ENCODE assay signal across 15 cellular contexts in genomic region chr19:53999694-54000093, GRCh38. TPM values are rescaled to one million over a fixed set of nuclear protein-coding genes. Genes with fewer than 3 reads are reported as not detected.
A peak's percentile ranks its signal among the peaks of the same experiment; 100 is the strongest.
DNase-seq lines count a peak whose midpoint lies in the region; ATAC-seq and TF ChIP-seq lines count a peak whose summit lies in the region.
"Had no signal": no experiment of that assay in that cellular context is flagged by ENCODE, and none has a peak within 500 bp of the region (broad histone marks: within the 10 kb centered on the region; RNA-seq: fewer than 3 reads in every experiment).

No MANE protein-coding gene starts in this region.

- in situ Hi-C loops in Panc1 (cut with HindIII; ENCODE audit: low pct_unique_long_range_greater_than_20kb, low sequenced_read_pairs): no loop called here

- H3K9ac ChIP-seq in neuronal stem cell (ENCODE audit: low read depth, low read length, poor library complexity): no peak overlapping the region

- ATAC-seq in Panc1 (no peak), HG02798 (IDR thresholded peaks at IDR 0.05; ENCODE audit: poor library complexity, unreplicated experiment) (no peak)

- no peak overlapping the region for H2AK5ac ChIP-seq in neuronal stem cell (ENCODE audit: low read depth, low read length)

- H3K27me3 ChIP-seq in Panc1 (ENCODE audit: control insufficient read depth, insufficient read depth, low read length) (no peaks in the 10 kb centered on the region), neuronal stem cell (ENCODE audit: control insufficient read depth in 3 of 3, insufficient read depth in 3 of 3, low read depth in 1 of 3, low read length in 3 of 3) (peaks cover 0 to 2% (median 0%) of the 10 kb centered on the region in 3 experiments), esophagus muscularis mucosa (peaks cover 0 to 94% (median 7%) of the 10 kb centered on the region in 4 donors)

- H3K36me3 ChIP-seq in Panc1 (ENCODE audit: control insufficient read depth, insufficient read depth, low read length): no peaks in the 10 kb centered on the region
- H3K36me3 ChIP-seq in neuronal stem cell (replicated peaks in 1 of 2; ENCODE audit: control insufficient read depth in 2 of 2, insufficient read depth in 2 of 2, low read length in 2 of 2): no peaks in the 10 kb centered on the region
- H3K36me3 ChIP-seq in esophagus muscularis mucosa: no peaks in the 10 kb centered on the region

- CTCF ChIA-PET in Panc1 (lab: Charles Lee): no interaction called here

- TF ChIP-seq EP300 in esophagus muscularis mucosa (IDR thresholded peaks at IDR 0.05): no peak

- no peak overlapping the region for H2BK12ac ChIP-seq in neuronal stem cell (ENCODE audit: low read length)

- no peak overlapping the region for H2BK120ac ChIP-seq in neuronal stem cell (ENCODE audit: low read depth, low read length)

- peak overlapping the region; percentile 94 for H3K27ac ChIP-seq in Panc1 (ENCODE audit: low read length)
- no peak overlapping the region for H3K27ac ChIP-seq in neuronal stem cell (replicated peaks; ENCODE audit: low read length)
- H3K27ac ChIP-seq in esophagus muscularis mucosa (replicated peaks in 1 of 4): no peak overlapping the region

- H3K23ac ChIP-seq in neuronal stem cell (ENCODE audit: low read depth, low read length, poor library complexity): no peak overlapping the region

- H2AFZ ChIP-seq in neuronal stem cell (ENCODE audit: low read length): no peak overlapping the region

- H4K8ac ChIP-seq in neuronal stem cell (ENCODE audit: low read depth, low read length): no peak overlapping the region

- no peak overlapping the region for H3K4ac ChIP-seq in neuronal stem cell (ENCODE audit: low read length)

- no peak for TF ChIP-seq CTCF in Panc1 (IDR thresholded peaks at IDR 0.05)
- no peak for TF ChIP-seq CTCF in esophagus muscularis mucosa (IDR thresholded peaks at IDR 0.05)

- no peak overlapping the region for H3K4me2 ChIP-seq in neuronal stem cell (ENCODE audit: insufficient read depth, low read length, poor library complexity, severe bottlenecking)

- intact Hi-C loops in Panc1 (cut with micrococcal nuclease; ENCODE audit: unreplicated experiment): no loop called here
- intact Hi-C loops in esophagus muscularis mucosa (cut with DNase I): no loop called here

- peak overlapping the region; percentile 45 for H2BK15ac ChIP-seq in neuronal stem cell (ENCODE audit: low read length)

- WGBS in neuronal stem cell (ENCODE audit: extremely low coverage in 2 of 2, insufficient read length in 2 of 2, insufficient replicate concordance in 1 of 2), 2 donors: no CpG with 5 or more reads among the region's 5 CpGs
- WGBS in esophagus muscularis mucosa: 82% methylated on average over 3 of the region's 5 CpGs

- POLR2A ChIA-PET in Panc1 (lab: Charles Lee): no interaction called here

- DNase-seq in Panc1 (ENCODE audit: low read depth, low spot score) (no peak), epidermal melanocyte (ENCODE audit: insufficient read length, low spot score) (peak; percentile 1), neuronal stem cell (ENCODE audit: low spot score) (no peak), KG1 (lab: John Stamatoyannopoulos, UW) (no peak), esophagus muscularis mucosa (ENCODE audit: extremely low spot score) (no peak)
- DNase-seq: C1 segment of cervical spinal cord; CD4-positive, alpha-beta memory T cell; COR-L47; DMS153; DND-41; GOT3; H7; HCEC 1CT had no signal

- H3K9me3 ChIP-seq in Panc1 (ENCODE audit: control insufficient read depth, insufficient read depth, low read depth, low read length) (no peaks in the 10 kb centered on the region), neuronal stem cell (replicated peaks in 1 of 2; ENCODE audit: control insufficient read depth in 2 of 2, insufficient read depth in 1 of 2, low read depth in 1 of 2, low read length in 2 of 2) (peaks cover 0 to 5% of the 10 kb centered on the region in 2 donors), esophagus muscularis mucosa (no peaks in the 10 kb centered on the region)

- no peak overlapping the region for H3K18ac ChIP-seq in neuronal stem cell (ENCODE audit: low read length)

- H4K91ac ChIP-seq in neuronal stem cell (ENCODE audit: low read depth, low read length, poor library complexity): no peak overlapping the region

- no peaks in the 10 kb centered on the region for H3K79me1 ChIP-seq in neuronal stem cell (ENCODE audit: low read depth, low read length)

- H3K4me3 ChIP-seq in Panc1 (ENCODE audit: low read depth in 2 of 2, low read length in 2 of 2) (no peak overlapping the region), neuronal stem cell (ENCODE audit: low read length in 2 of 2) (no peak overlapping the region), esophagus muscularis mucosa (no peak overlapping the region)

- TF ChIP-seq POLR2A in esophagus muscularis mucosa (IDR thresholded peaks at IDR 0.05; ENCODE audit: low read depth): no peak

- BruUV-seq in Panc1 (replicated peaks; lab: Mats Ljungman, UMichigan): no TSS peak

- no peak overlapping the region for H2BK5ac ChIP-seq in neuronal stem cell (ENCODE audit: low read length)

- peaks cover 46% of the 10 kb centered on the region for H3K4me1 ChIP-seq in Panc1 (ENCODE audit: control insufficient read depth, insufficient read depth, low read length)
- peaks cover 0 to 19% of the 10 kb centered on the region in 2 donors for H3K4me1 ChIP-seq in neuronal stem cell (ENCODE audit: control insufficient read depth in 2 of 2, insufficient read depth in 1 of 2, low read depth in 1 of 2, low read length in 2 of 2)
- H3K4me1 ChIP-seq in esophagus muscularis mucosa: no peaks in the 10 kb centered on the region

- H3K14ac ChIP-seq in neuronal stem cell (ENCODE audit: low read length): peak overlapping the region; percentile 47

RNA-seq across cellular contexts. Expression of gene CACNG6, which starts 8.3 kb away (rescaled TPM):
- total RNA-seq in Panc1 (2021; ENCODE audit: unreplicated experiment) (14.6 TPM), esophagus muscularis mucosa (not detected)
- 20.6 TPM for polyA plus RNA-seq in Panc1 (2012; ENCODE audit: insufficient read length)
- 4.0 TPM for polyA plus RNA-seq in neuronal stem cell (2013, experiment 1 of 2)
- polyA plus RNA-seq in neuronal stem cell (2013, experiment 2 of 2): 3.9 TPM
- total RNA-seq: A673; CD4-positive, alpha-beta memory T cell had no signal
- polyA plus RNA-seq: CD4-positive, alpha-beta memory T cell had no signal

RNA-seq across cellular contexts. Expression of gene CACNG8, which starts 37.0 kb away (rescaled TPM):
- 17.7 TPM for total RNA-seq in Panc1 (2021; ENCODE audit: unreplicated experiment)
- 16.0 TPM for polyA plus RNA-seq in Panc1 (2012; ENCODE audit: insufficient read length)
- 0.60 TPM for polyA plus RNA-seq in neuronal stem cell (2013, experiment 1 of 2)
- polyA plus RNA-seq in neuronal stem cell (2013, experiment 2 of 2): 0.65 TPM
- under 1 TPM in 1 of 4 donors, not detected in 3; 0.06 TPM for total RNA-seq in esophagus muscularis mucosa
- total RNA-seq: CD4-positive, alpha-beta memory T cell had no signal
- polyA plus RNA-seq: CD4-positive, alpha-beta memory T cell had no signal

Comparison
In these comparisons a context has a peak if more than half of its experiments do, and no peak if none do; other contexts are left out.
1. RNA of gene CACNG6, which starts 8.3 kb away (total RNA-seq): 14.6 TPM in Panc1 (single experiment); not detected in esophagus muscularis mucosa; every median in the first group is over 10 times any median in the second.
2. RNA of gene CACNG8, which starts 37.0 kb away (total RNA-seq): 17.7 TPM in Panc1 (single experiment); 0.06 TPM in esophagus muscularis mucosa; every median in the first group is over 10 times any median in the second.